Comparison of ENCODE assay signal across 1 cellular context in the genomic region with DNA sequence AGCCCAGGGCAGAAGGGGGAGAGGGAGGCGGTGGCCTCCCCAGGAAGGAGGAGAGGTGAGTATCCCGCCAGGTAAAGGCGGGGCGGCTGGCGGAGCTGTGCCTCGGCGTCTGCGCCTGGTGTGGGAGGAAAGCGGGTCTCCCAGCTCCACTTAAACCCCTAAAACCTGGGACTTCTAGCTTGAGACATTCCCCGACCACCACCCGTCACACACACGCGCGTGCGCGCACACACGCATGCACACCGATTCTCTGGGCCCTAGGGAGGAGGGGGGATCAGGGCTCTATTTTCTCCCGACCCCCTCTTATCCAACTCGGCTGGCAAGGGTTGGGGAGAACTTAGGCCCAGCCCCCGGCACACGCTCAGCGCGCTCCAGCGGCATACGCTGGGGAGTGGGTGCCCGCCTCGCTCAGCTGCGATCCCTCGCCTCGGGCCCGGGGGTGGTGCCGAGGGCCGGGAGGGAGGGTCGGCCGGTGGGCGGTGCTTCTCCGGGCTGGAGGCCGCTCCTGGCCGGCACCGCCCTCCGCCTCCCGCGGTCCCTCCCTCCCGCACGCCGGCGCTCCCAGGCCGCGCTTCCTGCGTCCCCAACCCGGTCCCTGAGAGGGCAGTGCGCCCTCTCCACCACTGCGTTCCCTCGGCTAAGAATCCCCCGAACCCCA.
TF ChIP-seq lines count a peak whose summit lies in the region.

A gene with protein sequence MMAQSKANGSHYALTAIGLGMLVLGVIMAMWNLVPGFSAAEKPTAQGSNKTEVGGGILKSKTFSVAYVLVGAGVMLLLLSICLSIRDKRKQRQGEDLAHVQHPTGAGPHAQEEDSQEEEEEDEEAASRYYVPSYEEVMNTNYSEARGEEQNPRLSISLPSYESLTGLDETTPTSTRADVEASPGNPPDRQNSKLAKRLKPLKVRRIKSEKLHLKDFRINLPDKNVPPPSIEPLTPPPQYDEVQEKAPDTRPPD (plus strand): TSS at position 564 of the 658 bp plus-strand sequence. CDS start 61,341 bp downstream, outside the sequence.

TF ChIP-seq in GM23338, 12 proteins besides CTCF, POLR2A, EP300 and RAD21 (continued from another document):
- TF ChIP-seq, protein P1, sequence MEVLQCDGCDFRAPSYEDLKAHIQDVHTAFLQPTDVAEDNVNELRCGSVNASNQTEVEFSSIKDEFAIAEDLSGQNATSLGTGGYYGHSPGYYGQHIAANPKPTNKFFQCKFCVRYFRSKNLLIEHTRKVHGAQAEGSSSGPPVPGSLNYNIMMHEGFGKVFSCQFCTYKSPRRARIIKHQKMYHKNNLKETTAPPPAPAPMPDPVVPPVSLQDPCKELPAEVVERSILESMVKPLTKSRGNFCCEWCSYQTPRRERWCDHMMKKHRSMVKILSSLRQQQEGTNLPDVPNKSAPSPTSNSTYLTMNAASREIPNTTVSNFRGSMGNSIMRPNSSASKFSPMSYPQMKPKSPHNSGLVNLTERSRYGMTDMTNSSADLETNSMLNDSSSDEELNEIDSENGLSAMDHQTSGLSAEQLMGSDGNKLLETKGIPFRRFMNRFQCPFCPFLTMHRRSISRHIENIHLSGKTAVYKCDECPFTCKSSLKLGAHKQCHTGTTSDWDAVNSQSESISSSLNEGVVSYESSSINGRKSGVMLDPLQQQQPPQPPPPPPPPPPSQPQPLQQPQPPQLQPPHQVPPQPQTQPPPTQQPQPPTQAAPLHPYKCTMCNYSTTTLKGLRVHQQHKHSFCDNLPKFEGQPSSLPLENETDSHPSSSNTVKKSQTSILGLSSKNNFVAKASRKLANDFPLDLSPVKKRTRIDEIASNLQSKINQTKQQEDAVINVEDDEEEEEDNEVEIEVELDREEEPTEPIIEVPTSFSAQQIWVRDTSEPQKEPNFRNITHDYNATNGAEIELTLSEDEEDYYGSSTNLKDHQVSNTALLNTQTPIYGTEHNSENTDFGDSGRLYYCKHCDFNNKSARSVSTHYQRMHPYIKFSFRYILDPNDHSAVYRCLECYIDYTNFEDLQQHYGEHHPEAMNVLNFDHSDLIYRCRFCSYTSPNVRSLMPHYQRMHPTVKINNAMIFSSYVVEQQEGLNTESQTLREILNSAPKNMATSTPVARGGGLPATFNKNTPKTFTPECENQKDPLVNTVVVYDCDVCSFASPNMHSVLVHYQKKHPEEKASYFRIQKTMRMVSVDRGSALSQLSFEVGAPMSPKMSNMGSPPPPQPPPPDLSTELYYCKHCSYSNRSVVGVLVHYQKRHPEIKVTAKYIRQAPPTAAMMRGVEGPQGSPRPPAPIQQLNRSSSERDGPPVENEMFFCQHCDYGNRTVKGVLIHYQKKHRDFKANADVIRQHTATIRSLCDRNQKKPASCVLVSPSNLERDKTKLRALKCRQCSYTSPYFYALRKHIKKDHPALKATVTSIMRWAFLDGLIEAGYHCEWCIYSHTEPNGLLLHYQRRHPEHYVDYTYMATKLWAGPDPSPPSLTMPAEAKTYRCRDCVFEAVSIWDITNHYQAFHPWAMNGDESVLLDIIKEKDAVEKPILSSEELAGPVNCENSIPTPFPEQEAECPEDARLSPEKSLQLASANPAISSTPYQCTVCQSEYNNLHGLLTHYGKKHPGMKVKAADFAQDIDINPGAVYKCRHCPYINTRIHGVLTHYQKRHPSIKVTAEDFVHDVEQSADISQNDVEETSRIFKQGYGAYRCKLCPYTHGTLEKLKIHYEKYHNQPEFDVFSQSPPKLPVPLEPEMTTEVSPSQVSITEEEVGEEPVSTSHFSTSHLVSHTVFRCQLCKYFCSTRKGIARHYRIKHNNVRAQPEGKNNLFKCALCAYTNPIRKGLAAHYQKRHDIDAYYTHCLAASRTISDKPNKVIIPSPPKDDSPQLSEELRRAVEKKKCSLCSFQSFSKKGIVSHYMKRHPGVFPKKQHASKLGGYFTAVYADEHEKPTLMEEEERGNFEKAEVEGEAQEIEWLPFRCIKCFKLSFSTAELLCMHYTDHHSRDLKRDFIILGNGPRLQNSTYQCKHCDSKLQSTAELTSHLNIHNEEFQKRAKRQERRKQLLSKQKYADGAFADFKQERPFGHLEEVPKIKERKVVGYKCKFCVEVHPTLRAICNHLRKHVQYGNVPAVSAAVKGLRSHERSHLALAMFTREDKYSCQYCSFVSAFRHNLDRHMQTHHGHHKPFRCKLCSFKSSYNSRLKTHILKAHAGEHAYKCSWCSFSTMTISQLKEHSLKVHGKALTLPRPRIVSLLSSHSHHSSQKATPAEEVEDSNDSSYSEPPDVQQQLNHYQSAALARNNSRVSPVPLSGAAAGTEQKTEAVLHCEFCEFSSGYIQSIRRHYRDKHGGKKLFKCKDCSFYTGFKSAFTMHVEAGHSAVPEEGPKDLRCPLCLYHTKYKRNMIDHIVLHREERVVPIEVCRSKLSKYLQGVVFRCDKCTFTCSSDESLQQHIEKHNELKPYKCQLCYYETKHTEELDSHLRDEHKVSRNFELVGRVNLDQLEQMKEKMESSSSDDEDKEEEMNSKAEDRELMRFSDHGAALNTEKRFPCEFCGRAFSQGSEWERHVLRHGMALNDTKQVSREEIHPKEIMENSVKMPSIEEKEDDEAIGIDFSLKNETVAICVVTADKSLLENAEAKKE (CRISPR knock-in tag; IDR thresholded peaks at IDR 0.05), result no peak
- TF ChIP-seq CREB1 (CRISPR knock-in tag; IDR thresholded peaks at IDR 0.05; ENCODE audit: low read depth), result no peak
- peak; percentile 68 for TF ChIP-seq POLR2AphosphoS5 (IDR thresholded peaks at IDR 0.05; ENCODE audit: low read depth)
- TF ChIP-seq NANOG (IDR thresholded peaks at IDR 0.05; ENCODE audit: borderline replicate concordance), result no peak
